8 cellular contexts compared by ENCODE assay signal in genomic region chr12:31403099-31403607, GRCh38.
DNase-seq lines count a peak whose midpoint lies in the region; ATAC-seq, FAIRE-seq and TF ChIP-seq lines count a peak whose summit lies in the region.
"Not testable (repeated sequence)": the region's sequence is repeated elsewhere in the genome, so short reads cannot be mapped to it uniquely, and the experiment has no call there.

No MANE protein-coding gene starts in this region.

- not testable (repeated sequence) for H3K4me1 Mint-ChIP-seq in glutamatergic neuron (ENCODE audit: low read depth, unreplicated experiment)

- CTCF ChIA-PET in A549 (lab: Yijun Ruan, JAX): interaction anchor here (0.5 to 6.2 kb wide), 77 partner anchors 9 to 912 kb away, joined by 3 to 119 read pairs (median 4); partner anchors contain the start of gene DENND5B

- H3K9me3 ChIP-seq in A549: not testable (repeated sequence)

- H3K27me3 Mint-ChIP-seq in glutamatergic neuron (ENCODE audit: unreplicated experiment): not testable (repeated sequence)

- not testable (repeated sequence) for H3K4me3 Mint-ChIP-seq in glutamatergic neuron (ENCODE audit: unreplicated experiment)

- peak overlapping the region; percentile 44; the same call in 2 of the 3 replicates for H3K4me2 ChIP-seq in A549

- DNase-seq in A549 (ENCODE audit: low read depth in 1 of 2, low spot score in 1 of 2): peak; percentile 65 to 93
- peak; percentile 72 for DNase-seq in NCI-H1436 (lab: John Stamatoyannopoulos, UW)
- DNase-seq in SKM-1 (lab: John Stamatoyannopoulos, UW; ENCODE audit: unreplicated experiment): peak; percentile 34
- peak; percentile 13 for DNase-seq in activated naive CD8-positive, alpha-beta T cell treated with anti-CD3 and anti-CD28 coated beads, Interleukin-2, amount 50 U/mL, for 16 hours (ENCODE audit: low read depth, low spot score)
- peak; percentile 23 for DNase-seq in glutamatergic neuron
- peak; percentile 87 for DNase-seq in pons (ENCODE audit: low spot score)

- 7% methylated on average over 7 of the region's 7 CpGs for whole genome bisulfite sequencing in A549 (ENCODE audit: missing lambda C conversion rate)

- peak; percentile 98 to 100 for ATAC-seq in A549
- ATAC-seq in GM18511 (IDR thresholded peaks at IDR 0.05; ENCODE audit: unreplicated experiment): peak; percentile 77
- peak; percentile 79 for ATAC-seq in HG02885 (IDR thresholded peaks at IDR 0.05; ENCODE audit: poor library complexity, unreplicated experiment)

- not testable (repeated sequence) for H3K27ac Mint-ChIP-seq in glutamatergic neuron (ENCODE audit: unreplicated experiment)

- not testable (repeated sequence) for H3K36me3 Mint-ChIP-seq in glutamatergic neuron (ENCODE audit: unreplicated experiment)

- H3K4me1 ChIP-seq in A549: not testable (repeated sequence)

- H3K9me3 Mint-ChIP-seq in glutamatergic neuron (ENCODE audit: unreplicated experiment): not testable (repeated sequence)

- TF ChIP-seq RAD21 in A549 (conservative IDR thresholded peaks at IDR 0.05 in 1 of 2, IDR thresholded peaks at IDR 0.05 in 1 of 2): peak; percentile 98 to 99

- POLR2A ChIA-PET in A549 (lab: Yijun Ruan, JAX): interaction anchor here (0.7 to 1.2 kb wide), 3 partner anchors 122 to 234 kb away, joined by 3 to 8 read pairs (median 4); no protein-coding TSS in a partner anchor

- not testable (repeated sequence) for TF ChIP-seq EP300 in A549 (IDR thresholded peaks at IDR 0.05)

- TF ChIP-seq POLR2A in A549 (IDR thresholded peaks at IDR 0.05; ENCODE audit: low read length): not testable (repeated sequence)

- FAIRE-seq in A549 (lab: Jason Lieb, UNC): peak; percentile 32

- TF ChIP-seq CTCF in A549 (IDR thresholded peaks at IDR 0.05): peak; percentile 93
- TF ChIP-seq CTCF in glutamatergic neuron (IDR thresholded peaks at IDR 0.05; ENCODE audit: partially characterized antibody, unreplicated experiment): peak; percentile 67

- not testable (repeated sequence) for H3K4me3 ChIP-seq in A549

- H3K27ac ChIP-seq in A549: peak overlapping the region; percentile 53 to 80; a peak in 5 of 6 replicates

TF ChIP-seq in A549, 52 proteins besides CTCF, POLR2A, EP300 and RAD21:
- TF ChIP-seq CEBPB (IDR thresholded peaks at IDR 0.05) (peak in 1 of 2 experiments; percentile 54; a peak in 1 of 4 replicates), FOSL2 (CRISPR knock-in tag; IDR thresholded peaks at IDR 0.05) (peak; percentile 84), SMC3 (IDR thresholded peaks at IDR 0.05) (peak; percentile 95), MAFK (IDR thresholded peaks at IDR 0.05; ENCODE audit: partially characterized antibody) (peak; percentile 97), MAX (IDR thresholded peaks at IDR 0.05) (0 out of 2 replicates have a peak, but pooled peaks have one; percentile 30)
- not testable (repeated sequence) for TF ChIP-seq FOSL2 (IDR thresholded peaks at IDR 0.05)

Comparison
In these comparisons a context has a peak if more than half of its experiments do, and no peak if none do; other contexts are left out.
1. DNase-seq: peak in every context shown above with its lines; median percentile 87 in pons; 79 in A549; 72 in NCI-H1436; 34 in SKM-1; 23 in glutamatergic neuron; 13 in activated naive CD8-positive, alpha-beta T cell treated with anti-CD3 and anti-CD28 coated beads, Interleukin-2, amount 50 U/mL, for 16 hours.